In genomic region chr7:101720324-101720723, GRCh38 we compare ENCODE assay signal across 22 cellular contexts.
DNase-seq lines count a peak whose midpoint lies in the region; ATAC-seq and TF ChIP-seq lines count a peak whose summit lies in the region.
"Had no signal": no experiment of that assay in that cellular context is flagged by ENCODE, and none has a peak within 500 bp of the region (broad histone marks: within the 10 kb centered on the region; RNA-seq: fewer than 3 reads in every experiment).

No MANE protein-coding gene starts in this region.

- ATAC-seq in DND-41 (ENCODE audit: insufficient read depth, low read depth) (peak; percentile 88), GM21723 (IDR thresholded peaks at IDR 0.05; ENCODE audit: unreplicated experiment) (no peak)
- ATAC-seq: GM23338 had no signal

- H3K9me3 ChIP-seq in DND-41 (ENCODE audit: insufficient read depth, low read length, severe bottlenecking): no peaks in the 10 kb centered on the region

- TF ChIP-seq CTCF in CD14-positive monocyte (IDR thresholded peaks at IDR 0.05) (no peak), DND-41 (IDR thresholded peaks at IDR 0.05; ENCODE audit: borderline replicate concordance, extremely low read depth, low read length, poor library complexity, severe bottlenecking) (no peak), NB4 (IDR thresholded peaks at IDR 0.05; ENCODE audit: low read depth, low read length) (no peak), nephron progenitor cell (IDR thresholded peaks at IDR 0.05) (no peak)

- intact Hi-C loops in CD14-positive monocyte (cut with micrococcal nuclease): no loop called here

- H3K27me3 ChIP-seq in DND-41 (ENCODE audit: insufficient read depth, low read length, poor library complexity): no peaks in the 10 kb centered on the region

- H4K20me1 ChIP-seq in DND-41 (ENCODE audit: insufficient read depth, low read length): no peaks in the 10 kb centered on the region

- no peak overlapping the region for H2AFZ ChIP-seq in DND-41 (ENCODE audit: low read depth, low read length)
- H2AFZ ChIP-seq: GM23338 had no signal

- no peak overlapping the region for H3K9ac ChIP-seq in DND-41 (ENCODE audit: low read depth, low read length)

- no peaks in the 10 kb centered on the region for H3K79me2 ChIP-seq in DND-41 (ENCODE audit: insufficient read depth, low read length)

- H3K4me3 Mint-ChIP-seq in CD14-positive monocyte (no peak overlapping the region), nephron progenitor cell (no peak overlapping the region)
- H3K4me3 Mint-ChIP-seq: GM23338; HFFc6; IgD-negative memory B cell; T-helper 1 cell treated with Interleukin-12 subunit alpha and Interleukin-12 subunit beta and Interleukin-4 antibody, amounts not matched to agents 30 μg/mL and 1 μg/mL, for 36 hours had no signal

- peaks cover 7% of the 10 kb centered on the region in 2 donors for H3K36me3 Mint-ChIP-seq in CD14-positive monocyte
- no peaks in the 10 kb centered on the region for H3K36me3 Mint-ChIP-seq in nephron progenitor cell (ENCODE audit: low read depth)
- H3K36me3 Mint-ChIP-seq: IgD-negative memory B cell had no signal

- no peaks in the 10 kb centered on the region for H3K36me3 ChIP-seq in DND-41 (ENCODE audit: insufficient read depth, low read length)
- H3K36me3 ChIP-seq: HAP-1 had no signal

- H3K27ac Mint-ChIP-seq in CD14-positive monocyte: peak overlapping the region in 4 of 7 donors; percentile 63 to 80 (median 72)
- peak overlapping the region; percentile 64 for H3K27ac Mint-ChIP-seq in nephron progenitor cell
- H3K27ac Mint-ChIP-seq: GM23338; HFFc6; IgD-negative memory B cell; T-helper 1 cell treated with Interleukin-12 subunit alpha and Interleukin-12 subunit beta and Interleukin-4 antibody, amounts not matched to agents 30 μg/mL and 1 μg/mL, for 36 hours had no signal

- no peak for DNase-seq in CD14-positive monocyte (ENCODE audit: low spot score)
- DNase-seq in DND-41: peak; percentile 59
- peak; percentile 39 for DNase-seq in NB4 (ENCODE audit: low read depth)
- no peak for DNase-seq in nephron progenitor cell
- DNase-seq in activated T-cell treated with anti-CD3 and anti-CD28 coated beads, Interleukin-2, amount 50 U/mL, for 48 hours: no peak
- no peak for DNase-seq in OCI-M1 (lab: John Stamatoyannopoulos, UW)
- DNase-seq: Calu3, HFFc6, Kasumi-1, MV-4-11, NCI-H2029, NCI-H446, NCI-H524 treated with DMSO at 0.1 percent for 48 hours, NCI-H774, SIG-M5, SW 1271 had no signal

- peaks cover 6 to 9% (median 8%) of the 10 kb centered on the region in 7 donors for H3K9me3 Mint-ChIP-seq in CD14-positive monocyte
- H3K9me3 Mint-ChIP-seq in nephron progenitor cell: peaks cover 12% of the 10 kb centered on the region
- H3K9me3 Mint-ChIP-seq: IgD-negative memory B cell had no signal

- H3K4me1 Mint-ChIP-seq in CD14-positive monocyte (peaks cover 31% of the 10 kb centered on the region), nephron progenitor cell (peaks cover 24% of the 10 kb centered on the region)
- H3K4me1 Mint-ChIP-seq: IgD-negative memory B cell had no signal

- H3K27me3 Mint-ChIP-seq in CD14-positive monocyte (ENCODE audit: low read depth in 3 of 3): peaks cover 0 to 3% (median 0%) of the 10 kb centered on the region in 3 donors
- no peaks in the 10 kb centered on the region for H3K27me3 Mint-ChIP-seq in nephron progenitor cell (ENCODE audit: low read depth, poor library complexity)

- H3K27ac ChIP-seq in DND-41 (ENCODE audit: low read length): no peak overlapping the region
- H3K27ac ChIP-seq: SK-N-MC had no signal

- H3K4me3 ChIP-seq in DND-41 (ENCODE audit: low read depth in 1 of 2, low read length in 2 of 2) (no peak overlapping the region), NB4 (ENCODE audit: low read depth, low read length) (no peak overlapping the region)
- H3K4me3 ChIP-seq: GM23338, HAP-1, SK-N-MC had no signal

- no peak overlapping the region for H3K4me2 ChIP-seq in DND-41 (ENCODE audit: insufficient read depth, low read length)
- H3K4me2 ChIP-seq: GM23338 had no signal

- H3K4me1 ChIP-seq in DND-41 (ENCODE audit: insufficient read depth, low read length): peaks cover 7% of the 10 kb centered on the region
- H3K4me1 ChIP-seq: HAP-1 had no signal

- TF ChIP-seq POLR2A in NB4 (IDR thresholded peaks at IDR 0.05; ENCODE audit: extremely low read depth, insufficient read length): no peak

Comparison
In these comparisons a context has a peak if more than half of its experiments do, and no peak if none do; other contexts are left out.
1. DNase-seq: peak in DND-41 (single experiment) and NB4 (single experiment); none in CD14-positive monocyte (single experiment), nephron progenitor cell (single experiment), activated T-cell treated with anti-CD3 and anti-CD28 coated beads, Interleukin-2, amount 50 U/mL, for 48 hours (0 of 2) and OCI-M1 (single experiment).